In the genomic region with DNA sequence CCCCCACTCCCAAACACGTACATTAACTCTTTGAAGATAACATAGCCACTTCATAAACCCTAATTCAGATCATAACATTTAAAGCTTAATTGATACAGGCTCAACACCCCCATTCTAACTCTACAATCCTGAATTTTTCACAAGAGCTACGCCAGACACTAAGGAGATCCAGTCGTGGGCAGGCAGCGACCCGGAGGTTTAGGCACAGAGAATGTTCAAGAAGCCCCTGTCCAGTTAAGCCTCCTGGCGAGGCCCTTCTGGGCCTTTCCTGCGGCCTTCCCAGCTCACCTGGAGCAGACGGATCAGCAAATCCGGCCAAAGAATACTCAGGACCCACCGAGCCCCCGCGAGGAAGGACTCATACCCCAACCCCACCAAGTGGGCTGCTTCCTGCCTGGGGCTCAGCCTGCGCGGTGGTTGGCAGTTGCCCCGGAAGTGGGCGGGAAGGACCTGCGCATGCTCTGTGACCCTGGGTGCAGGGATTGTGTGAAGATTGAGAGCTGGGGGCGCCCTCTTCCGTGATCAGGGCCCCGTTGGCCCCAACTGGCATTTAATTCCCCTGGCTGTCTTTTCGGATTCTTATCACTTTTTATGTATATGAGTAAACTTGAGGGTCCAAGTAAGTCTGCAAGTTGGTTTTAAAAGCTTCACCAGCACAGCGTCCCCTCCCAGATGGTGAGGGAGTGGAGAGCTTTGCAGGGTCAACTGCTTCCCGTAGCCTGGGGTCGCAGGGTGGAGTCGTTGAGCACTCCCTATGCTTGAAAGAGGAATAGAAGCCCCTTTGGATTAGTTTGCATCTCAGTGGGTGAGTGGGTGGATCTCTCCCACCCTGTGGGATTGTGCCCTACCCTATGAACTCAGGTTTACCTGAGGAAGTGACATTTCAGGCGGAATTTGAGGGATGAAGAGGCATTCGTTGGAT, we compare ENCODE assay signal across 8 cellular contexts. TPM values are rescaled to one million over a fixed set of nuclear protein-coding genes. Genes with fewer than 3 reads are reported as not detected.
DNase-seq lines count a peak whose midpoint lies in the region; ATAC-seq, FAIRE-seq and TF ChIP-seq lines count a peak whose summit lies in the region.

A gene (minus strand): TSS at position 415 of the 922 bp plus-strand sequence. CDS start 7,655 bp downstream, outside the sequence.

- peak; percentile 83 for DNase-seq in activated CD8-positive, alpha-beta memory T cell treated with anti-CD3 and anti-CD28 coated beads for 24 hours
- DNase-seq in erythroblast (lab: John Stamatoyannopoulos, UW) (peak; percentile 28 to 30), omental fat pad (ENCODE audit: low spot score) (no peak), transverse colon (peak; percentile 25), H54 (ENCODE audit: insufficient read length, low spot score) (no peak), SK-N-DZ (ENCODE audit: low spot score) (no peak)

- peak within 1 kb of the TSS in 1 of 4 donors; percentile 17 for H3K27ac ChIP-seq in transverse colon

- FAIRE-seq in H54 (lab: Jason Lieb, UNC): no peak

- TF ChIP-seq EP300 in transverse colon (IDR thresholded peaks at IDR 0.05; ENCODE audit: low read depth): no peak

- 64% methylated on average over 27 of the region's 27 CpGs; no CpG with 5 or more reads in 1 of the 2 donors for WGBS in transverse colon (ENCODE audit: low coverage in 1 of 2), 2 donors

- H3K9me3 ChIP-seq in transverse colon: no peaks in the 10 kb centered on the region

- intact Hi-C loops in transverse colon (cut with DNase I; ENCODE audit: low total_unique reads): no loop called here

- no peaks in the 10 kb centered on the region for H3K27me3 ChIP-seq in transverse colon

- H3K4me1 ChIP-seq in transverse colon: peaks cover 0 to 12% (median 2%) of the 10 kb centered on the region in 4 donors

- TF ChIP-seq POLR2A in erythroblast (IDR thresholded peaks at IDR 0.05; ENCODE audit: low read length): peak; percentile 35
- TF ChIP-seq POLR2A in transverse colon (IDR thresholded peaks at IDR 0.05): no peak
- TF ChIP-seq POLR2A in H54 (IDR thresholded peaks at IDR 0.05; ENCODE audit: low read depth, low read length): no peak

- TF ChIP-seq CTCF in omental fat pad (IDR thresholded peaks at IDR 0.05): no peak
- no peak for TF ChIP-seq CTCF in transverse colon (IDR thresholded peaks at IDR 0.05)

- in situ Hi-C loops in transverse colon (cut with MboI; ENCODE audit: low pct_ligation_motif_present in 1 of 4, low pct_unique_long_range_greater_than_20kb in 1 of 4, low sequenced_read_pairs in 3 of 4): no loop called here

- H3K4me3 ChIP-seq in transverse colon: peak within 1 kb of the TSS; percentile 14 to 46 (median 33)

- H3K36me3 ChIP-seq in transverse colon: no peaks in the 10 kb centered on the region

- peak; percentile 99 for ATAC-seq in GM19035 (IDR thresholded peaks at IDR 0.05; ENCODE audit: unreplicated experiment)
- ATAC-seq in HG03139 (IDR thresholded peaks at IDR 0.05; ENCODE audit: unreplicated experiment): peak; percentile 100
- peak; percentile 77 for ATAC-seq in omental fat pad (ENCODE audit: low FRiP score)

RNA-seq across cellular contexts. Expression of the gene that starts here (rescaled TPM):
- total RNA-seq in omental fat pad (1 to 10 TPM in 1 of 4 donors, under 1 TPM in 2, not detected in 1; 0.93 to 1.4 (median 0.94) TPM), transverse colon (not detected)
- not detected in 2 replicates for polyA plus RNA-seq in SK-N-DZ (2014; cell fraction: cytosol; rRNA removed)
- polyA plus RNA-seq in SK-N-DZ (2014; cell fraction: nucleus; rRNA removed): not detected in 2 replicates

Comparison
In these comparisons a context has a peak if more than half of its experiments do, and no peak if none do; other contexts are left out.
1. Peak in DNase-seq and H3K4me3 ChIP-seq in transverse colon; RNA of the gene not detected or under 1 TPM.
2. DNase-seq: peak in activated CD8-positive, alpha-beta memory T cell treated with anti-CD3 and anti-CD28 coated beads for 24 hours (single experiment) and erythroblast (2 of 2); none in omental fat pad (single experiment), H54 (single experiment) and SK-N-DZ (single experiment).
3. Peak in every context shown above with its lines, with median percentiles within 50 percentile points of each other: ATAC-seq.